1 cellular context compared by ENCODE assay signal in genomic region chr5:149380466-149381121, GRCh38.
TF ChIP-seq lines count a peak whose summit lies in the region.

No MANE protein-coding gene starts in this region.

TF ChIP-seq in HepG2, 621 proteins besides CTCF, POLR2A, EP300 and RAD21 (continued from another document):
- TF ChIP-seq, protein P1, sequence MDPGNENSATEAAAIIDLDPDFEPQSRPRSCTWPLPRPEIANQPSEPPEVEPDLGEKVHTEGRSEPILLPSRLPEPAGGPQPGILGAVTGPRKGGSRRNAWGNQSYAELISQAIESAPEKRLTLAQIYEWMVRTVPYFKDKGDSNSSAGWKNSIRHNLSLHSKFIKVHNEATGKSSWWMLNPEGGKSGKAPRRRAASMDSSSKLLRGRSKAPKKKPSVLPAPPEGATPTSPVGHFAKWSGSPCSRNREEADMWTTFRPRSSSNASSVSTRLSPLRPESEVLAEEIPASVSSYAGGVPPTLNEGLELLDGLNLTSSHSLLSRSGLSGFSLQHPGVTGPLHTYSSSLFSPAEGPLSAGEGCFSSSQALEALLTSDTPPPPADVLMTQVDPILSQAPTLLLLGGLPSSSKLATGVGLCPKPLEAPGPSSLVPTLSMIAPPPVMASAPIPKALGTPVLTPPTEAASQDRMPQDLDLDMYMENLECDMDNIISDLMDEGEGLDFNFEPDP (CRISPR knock-in tag; conservative IDR thresholded peaks at IDR 0.05): no peak
- TF ChIP-seq TBX2 (CRISPR knock-in tag; IDR thresholded peaks at IDR 0.05; ENCODE audit: borderline replicate concordance) (no peak), ZNF614 (CRISPR knock-in tag; IDR thresholded peaks at IDR 0.05; ENCODE audit: borderline replicate concordance) (no peak), RFX3 (CRISPR knock-in tag; IDR thresholded peaks at IDR 0.05) (no peak), ZNF292 (CRISPR knock-in tag; IDR thresholded peaks at IDR 0.05; ENCODE audit: borderline replicate concordance, low read depth) (peak; percentile 64; the same call in 1 of the 2 replicates), ZNF556 (CRISPR knock-in tag; IDR thresholded peaks at IDR 0.05; ENCODE audit: borderline replicate concordance) (no peak), ARID2 (CRISPR knock-in tag; IDR thresholded peaks at IDR 0.05; ENCODE audit: borderline replicate concordance) (no peak), ZNF256 (CRISPR knock-in tag; conservative IDR thresholded peaks at IDR 0.05) (no peak), ZNF724P (CRISPR knock-in tag; IDR thresholded peaks at IDR 0.05; ENCODE audit: borderline replicate concordance) (no peak), HOXD1 (CRISPR knock-in tag; IDR thresholded peaks at IDR 0.05) (no peak), ZNF512B (CRISPR knock-in tag; IDR thresholded peaks at IDR 0.05; ENCODE audit: borderline replicate concordance) (no peak), MEF2D (CRISPR knock-in tag; IDR thresholded peaks at IDR 0.05) (no peak), ZNF20 (CRISPR knock-in tag; IDR thresholded peaks at IDR 0.05) (no peak), ZNF563 (CRISPR knock-in tag; IDR thresholded peaks at IDR 0.05) (no peak), RXRA (CRISPR knock-in tag; IDR thresholded peaks at IDR 0.05) (no peak; the same call in 1 of the 2 replicates), ZSCAN30 (CRISPR knock-in tag; IDR thresholded peaks at IDR 0.05) (no peak), ZKSCAN1 (IDR thresholded peaks at IDR 0.05; ENCODE audit: low read length) (no peak), SIX1 (CRISPR knock-in tag; IDR thresholded peaks at IDR 0.05; ENCODE audit: borderline replicate concordance) (no peak), HMGXB4 (CRISPR knock-in tag; IDR thresholded peaks at IDR 0.05; ENCODE audit: borderline replicate concordance in 1 of 2, low read depth in 1 of 2) (peak in 1 of 2 experiments; percentile 41; a peak in 1 of 4 replicates), ZSCAN5A (CRISPR knock-in tag; IDR thresholded peaks at IDR 0.05; ENCODE audit: borderline replicate concordance) (no peak), ZNF782 (CRISPR knock-in tag; IDR thresholded peaks at IDR 0.05; ENCODE audit: borderline replicate concordance) (no peak), CAMTA2 (CRISPR knock-in tag; IDR thresholded peaks at IDR 0.05; ENCODE audit: borderline replicate concordance) (no peak), ZNF546 (CRISPR knock-in tag; conservative IDR thresholded peaks at IDR 0.05) (0 out of 2 replicates have a peak, but pooled peaks have one; percentile 23), RERE (CRISPR knock-in tag; IDR thresholded peaks at IDR 0.05; ENCODE audit: low read depth) (no peak)
- TF ChIP-seq, protein P2, sequence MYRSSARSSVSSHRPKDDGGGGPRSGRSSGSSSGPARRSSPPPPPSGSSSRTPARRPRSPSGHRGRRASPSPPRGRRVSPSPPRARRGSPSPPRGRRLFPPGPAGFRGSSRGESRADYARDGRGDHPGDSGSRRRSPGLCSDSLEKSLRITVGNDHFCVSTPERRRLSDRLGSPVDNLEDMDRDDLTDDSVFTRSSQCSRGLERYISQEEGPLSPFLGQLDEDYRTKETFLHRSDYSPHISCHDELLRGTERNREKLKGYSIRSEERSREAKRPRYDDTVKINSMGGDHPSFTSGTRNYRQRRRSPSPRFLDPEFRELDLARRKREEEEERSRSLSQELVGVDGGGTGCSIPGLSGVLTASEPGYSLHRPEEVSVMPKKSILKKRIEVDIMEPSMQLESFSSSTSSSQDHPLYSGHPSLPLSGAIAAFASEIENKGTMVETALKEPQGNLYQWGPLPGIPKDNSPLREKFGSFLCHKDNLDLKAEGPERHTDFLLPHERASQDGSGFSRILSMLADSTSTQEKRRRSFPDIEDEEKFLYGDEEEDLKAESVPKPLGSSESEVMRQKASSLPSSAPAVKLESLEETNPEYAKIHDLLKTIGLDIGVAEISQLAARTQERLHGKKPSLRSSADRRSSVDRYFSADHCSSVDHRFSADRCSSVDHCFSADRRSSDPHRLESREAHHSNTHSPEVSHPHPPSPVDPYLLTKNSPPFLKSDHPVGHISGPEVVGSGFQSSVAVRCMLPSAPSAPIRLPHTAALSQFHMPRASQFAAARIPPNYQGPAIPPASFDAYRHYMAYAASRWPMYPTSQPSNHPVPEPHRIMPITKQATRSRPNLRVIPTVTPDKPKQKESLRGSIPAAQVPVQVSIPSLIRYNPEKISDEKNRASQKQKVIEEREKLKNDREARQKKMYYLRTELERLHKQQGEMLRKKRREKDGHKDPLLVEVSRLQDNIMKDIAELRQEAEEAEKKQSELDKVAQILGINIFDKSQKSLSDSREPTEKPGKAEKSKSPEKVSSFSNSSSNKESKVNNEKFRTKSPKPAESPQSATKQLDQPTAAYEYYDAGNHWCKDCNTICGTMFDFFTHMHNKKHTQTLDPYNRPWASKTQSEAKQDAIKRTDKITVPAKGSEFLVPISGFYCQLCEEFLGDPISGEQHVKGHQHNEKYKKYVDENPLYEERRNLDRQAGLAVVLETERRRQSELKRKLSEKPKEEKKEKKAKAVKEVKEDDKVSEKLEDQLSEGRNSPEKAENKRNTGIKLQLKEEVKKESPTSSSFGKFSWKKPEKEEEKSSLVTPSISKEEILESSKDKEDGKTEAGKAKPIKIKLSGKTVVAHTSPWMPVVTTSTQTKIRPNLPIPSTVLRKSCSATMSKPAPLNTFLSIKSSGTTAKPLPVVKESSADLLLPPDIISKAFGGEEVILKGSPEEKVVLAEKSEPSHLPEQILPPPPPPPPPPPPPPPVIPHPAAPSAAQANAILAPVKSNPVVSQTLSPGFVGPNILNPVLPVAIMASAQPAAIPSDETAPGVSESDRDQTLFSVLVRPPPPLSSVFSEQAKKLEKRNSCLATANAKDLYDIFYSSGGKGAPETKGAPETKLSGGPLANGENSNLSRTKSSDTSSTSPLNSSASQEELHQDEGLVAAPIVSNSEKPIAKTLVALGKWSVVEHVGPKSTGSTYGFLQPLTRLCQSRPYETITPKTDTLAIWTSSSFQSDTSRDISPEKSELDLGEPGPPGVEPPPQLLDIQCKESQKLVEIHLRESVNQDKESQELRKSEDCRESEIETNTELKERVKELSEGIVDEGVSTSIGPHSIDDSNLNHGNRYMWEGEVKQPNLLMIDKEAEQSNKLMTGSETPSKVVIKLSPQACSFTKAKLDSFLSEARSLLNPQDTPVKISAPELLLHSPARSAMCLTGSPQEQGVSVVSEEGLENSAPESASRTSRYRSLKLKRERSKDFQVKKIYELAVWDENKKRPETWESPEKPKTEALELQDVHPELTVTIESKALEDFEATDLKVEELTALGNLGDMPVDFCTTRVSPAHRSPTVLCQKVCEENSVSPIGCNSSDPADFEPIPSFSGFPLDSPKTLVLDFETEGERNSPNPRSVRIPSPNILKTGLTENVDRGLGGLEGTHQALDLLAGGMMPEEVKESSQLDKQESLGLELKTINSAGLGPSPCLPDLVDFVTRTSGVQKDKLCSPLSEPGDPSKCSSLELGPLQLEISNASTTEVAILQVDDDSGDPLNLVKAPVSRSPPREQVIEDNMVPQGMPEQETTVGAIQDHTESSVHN (CRISPR knock-in tag; IDR thresholded peaks at IDR 0.05): no peak
